8 cellular contexts compared by ENCODE assay signal in genomic region chr22:41021039-41021654, GRCh38.
A peak's percentile ranks its signal among the peaks of the same experiment; 100 is the strongest.
DNase-seq lines count a peak whose midpoint lies in the region; ATAC-seq and TF ChIP-seq lines count a peak whose summit lies in the region.

No MANE protein-coding gene starts in this region.

- H3K4me1 Mint-ChIP-seq in HFFc6 (ENCODE audit: low read depth), result peaks cover 11% of the 10 kb centered on the region
- peaks cover 3 to 15% of the 10 kb centered on the region in 2 donors for H3K4me1 Mint-ChIP-seq in stimulated activated naive B cell treated with anti-CD40 and anti-IgM and Interleukin-4, amounts not matched to agents 10 μg/mL and 1 μg/mL and 100 μg/mL, for 72 hours

- H3K27ac ChIP-seq in A673 (ENCODE audit: low read depth, low read length, poor library complexity, severe bottlenecking), result peak overlapping the region; percentile 84

- POLR2A ChIA-PET in A673 (lab: Charles Lee; ENCODE audit: low non-redundant PET), result interaction anchor here (0.7 kb wide), 1 partner anchor 20 kb away, joined by 6 read pairs; no protein-coding TSS in a partner anchor

- ATAC-seq in stimulated activated naive B cell treated with anti-CD40 and anti-IgM and Interleukin-4, amounts not matched to agents 10 μg/mL and 1 μg/mL and 100 μg/mL, for 72 hours (replicated peaks), result no peak
- no peak for ATAC-seq in GM19463 (IDR thresholded peaks at IDR 0.05; ENCODE audit: unreplicated experiment)

- H3K4me3 Mint-ChIP-seq in HFFc6, result peak overlapping the region; percentile 94
- peak overlapping the region; percentile 95 to 98 for H3K4me3 Mint-ChIP-seq in stimulated activated naive B cell treated with anti-CD40 and anti-IgM and Interleukin-4, amounts not matched to agents 10 μg/mL and 1 μg/mL and 100 μg/mL, for 72 hours

- H3K27me3 ChIP-seq in A673 (replicated peaks; ENCODE audit: insufficient read depth, low read depth, low read length, poor library complexity) (no peaks in the 10 kb centered on the region), adipocyte (replicated peaks; ENCODE audit: control insufficient read depth, insufficient read depth, low read length) (no peaks in the 10 kb centered on the region)

- H3K36me3 Mint-ChIP-seq in HFFc6 (ENCODE audit: low read depth), result peaks cover 11% of the 10 kb centered on the region; the same call in 1 of the 2 replicates
- peaks cover 1 to 5% of the 10 kb centered on the region in 2 donors for H3K36me3 Mint-ChIP-seq in stimulated activated naive B cell treated with anti-CD40 and anti-IgM and Interleukin-4, amounts not matched to agents 10 μg/mL and 1 μg/mL and 100 μg/mL, for 72 hours

- peaks cover 15% of the 10 kb centered on the region for H3K4me1 ChIP-seq in A673 (ENCODE audit: insufficient read depth, low read length, poor library complexity, severe bottlenecking)
- peaks cover 12% of the 10 kb centered on the region for H3K4me1 ChIP-seq in adipocyte (ENCODE audit: control insufficient read depth, insufficient read depth, low read length)

- no peak for TF ChIP-seq CTCF in A673 (conservative IDR thresholded peaks at IDR 0.05; ENCODE audit: low read depth, low read length)
- no peak for TF ChIP-seq CTCF in HFFc6 (IDR thresholded peaks at IDR 0.05)

- peak; percentile 10 for DNase-seq in A673 (ENCODE audit: low spot score)
- DNase-seq in HFFc6, result no peak
- DNase-seq in adipocyte (ENCODE audit: low read depth), result no peak
- DNase-seq in iPS-NIHi7 (ENCODE audit: extremely low spot score), result peak; percentile 24
- no peak for DNase-seq in stimulated activated naive B cell treated with anti-CD40 and anti-IgM and Interleukin-4, amounts not matched to agents 10 μg/mL and 1 μg/mL and 100 μg/mL, for 72 hours
- no peak for DNase-seq in UCSD-AML1 (lab: John Stamatoyannopoulos, UW; ENCODE audit: unreplicated experiment)
- DNase-seq in GOT3 (lab: John Stamatoyannopoulos, UW), result no peak

- H3K36me3 ChIP-seq in A673 (ENCODE audit: insufficient read depth, low read length, poor library complexity, severe bottlenecking) (no peaks in the 10 kb centered on the region), adipocyte (ENCODE audit: control insufficient read depth, insufficient read depth, low read length, severe bottlenecking) (no peaks in the 10 kb centered on the region)

- no peaks in the 10 kb centered on the region for H3K9me3 Mint-ChIP-seq in HFFc6
- H3K9me3 Mint-ChIP-seq in stimulated activated naive B cell treated with anti-CD40 and anti-IgM and Interleukin-4, amounts not matched to agents 10 μg/mL and 1 μg/mL and 100 μg/mL, for 72 hours, result no peaks in the 10 kb centered on the region

- peak overlapping the region; percentile 88 for H3K9ac ChIP-seq in adipocyte (ENCODE audit: low read length)

- CTCF ChIA-PET in A673 (lab: Charles Lee), result interaction anchor here (0.6 kb wide), 2 partner anchors 306 to 978 kb away, joined by 3 to 7 read pairs; no protein-coding TSS in a partner anchor

- TSS peak; percentile 43 for BruUV-seq in A673 (replicated peaks; lab: Mats Ljungman, UMichigan)

- H3K27me3 Mint-ChIP-seq in HFFc6 (ENCODE audit: insufficient read depth), result peaks cover 4% of the 10 kb centered on the region
- H3K27me3 Mint-ChIP-seq in stimulated activated naive B cell treated with anti-CD40 and anti-IgM and Interleukin-4, amounts not matched to agents 10 μg/mL and 1 μg/mL and 100 μg/mL, for 72 hours, result no peaks in the 10 kb centered on the region

- intact Hi-C loops in A673 (cut with micrococcal nuclease; ENCODE audit: unreplicated experiment), result no loop called here

- H3K4me3 ChIP-seq in A673 (ENCODE audit: low read depth, low read length, poor library complexity, severe bottlenecking), result peak overlapping the region; percentile 70
- H3K4me3 ChIP-seq in adipocyte (ENCODE audit: low read length), result peak overlapping the region; percentile 86

- no peaks in the 10 kb centered on the region for H3K9me3 ChIP-seq in A673 (ENCODE audit: low read depth, low read length, poor library complexity, severe bottlenecking)
- no peaks in the 10 kb centered on the region for H3K9me3 ChIP-seq in adipocyte (ENCODE audit: control insufficient read depth, low read length)

- H3K27ac Mint-ChIP-seq in HFFc6, result peak overlapping the region; percentile 98
- H3K27ac Mint-ChIP-seq in stimulated activated naive B cell treated with anti-CD40 and anti-IgM and Interleukin-4, amounts not matched to agents 10 μg/mL and 1 μg/mL and 100 μg/mL, for 72 hours, result peak overlapping the region; percentile 97

Comparison
In these comparisons a context has a peak if more than half of its experiments do, and no peak if none do; other contexts are left out.
1. DNase-seq: peak in A673 (single experiment) and iPS-NIHi7 (single experiment); none in HFFc6 (single experiment), adipocyte (single experiment), stimulated activated naive B cell treated with anti-CD40 and anti-IgM and Interleukin-4, amounts not matched to agents 10 μg/mL and 1 μg/mL and 100 μg/mL, for 72 hours (single experiment), UCSD-AML1 (single experiment) and GOT3 (single experiment).